ENCODE assay signal across 24 cellular contexts in the genomic region with DNA sequence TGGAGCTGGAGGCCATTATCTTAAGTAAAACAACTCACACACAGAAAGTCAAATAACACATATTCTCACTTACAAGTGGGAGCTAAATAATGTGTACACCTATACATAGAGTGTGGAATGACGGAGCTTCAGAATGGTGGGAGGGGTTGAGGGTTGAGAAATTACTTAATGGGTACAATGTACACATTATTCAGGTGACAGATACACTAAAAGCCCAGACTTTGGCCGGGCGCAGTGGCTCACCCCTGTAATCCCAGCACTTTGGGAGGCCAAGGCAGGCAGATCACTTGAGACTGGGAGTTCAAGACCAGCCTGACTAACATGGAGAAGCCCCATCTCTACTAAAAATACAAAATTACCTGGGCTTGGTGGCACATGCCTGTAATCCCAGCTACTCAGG. TPM values are rescaled to one million over a fixed set of nuclear protein-coding genes. Genes with fewer than 3 reads are reported as not detected.
A peak's percentile ranks its signal among the peaks of the same experiment; 100 is the strongest.
DNase-seq lines count a peak whose midpoint lies in the region; ATAC-seq and TF ChIP-seq lines count a peak whose summit lies in the region.
"Had no signal": no experiment of that assay in that cellular context is flagged by ENCODE, and none has a peak within 500 bp of the region (broad histone marks: within the 10 kb centered on the region; RNA-seq: fewer than 3 reads in every experiment).

No MANE protein-coding gene starts in this region.

- no peak overlapping the region for H3K4me3 Mint-ChIP-seq in activated CD4-positive, alpha-beta T cell treated with anti-CD3 and anti-CD28 coated beads, Interleukin-2, amount 10 ng/mL, durations not matched to agents 7 days and 5 days
- peak overlapping the region in 1 of 10 donors; percentile 22 for H3K4me3 Mint-ChIP-seq in naive thymus-derived CD8-positive, alpha-beta T cell

- no peak for TF ChIP-seq CTCF in coronary artery (IDR thresholded peaks at IDR 0.05)

- H2AFZ ChIP-seq in mesenchymal stem cell (ENCODE audit: low read depth, low read length), result no peak overlapping the region

- no peak overlapping the region for H2BK5ac ChIP-seq in mesenchymal stem cell (ENCODE audit: low read depth, low read length, poor library complexity, severe bottlenecking)

- CTCF ChIA-PET in activated CD4-positive, alpha-beta T cell treated with anti-CD3 and anti-CD28 coated beads, Interleukin-2, amount 10 ng/mL, durations not matched to agents 7 days and 5 days (lab: Charles Lee), result interaction anchor here (1.1 kb wide), 1 partner anchor 25 kb away, joined by 7 read pairs; the partner anchor contains the start of gene LRIG2

- H2BK15ac ChIP-seq in mesenchymal stem cell (ENCODE audit: low read depth, poor library complexity, severe bottlenecking), result no peak overlapping the region

- H3K36me3 Mint-ChIP-seq in activated CD4-positive, alpha-beta T cell treated with anti-CD3 and anti-CD28 coated beads, Interleukin-2, amount 10 ng/mL, durations not matched to agents 7 days and 5 days (ENCODE audit: low read depth), result no peaks in the 10 kb centered on the region
- no peaks in the 10 kb centered on the region for H3K36me3 Mint-ChIP-seq in naive thymus-derived CD8-positive, alpha-beta T cell
- H3K36me3 Mint-ChIP-seq: CD4-positive, CD25-positive, alpha-beta regulatory T cell had no signal

- 94% methylated on average over 3 of the region's 3 CpGs for WGBS in mesenchymal stem cell

- H3K4ac ChIP-seq in mesenchymal stem cell (ENCODE audit: low read depth in 1 of 2, low read length in 2 of 2), result no peak overlapping the region

- no peak overlapping the region for H3K18ac ChIP-seq in mesenchymal stem cell (ENCODE audit: low read depth in 1 of 2, low read length in 2 of 2)

- no peak overlapping the region for H4K8ac ChIP-seq in mesenchymal stem cell (ENCODE audit: low read length)

- H3K36me3 ChIP-seq in KOPT-K1 (ENCODE audit: insufficient read depth, low read length) (no peaks in the 10 kb centered on the region), mesenchymal stem cell (ENCODE audit: control insufficient read depth in 1 of 2, insufficient read depth in 2 of 2, low read depth in 1 of 2, low read length in 2 of 2) (no peaks in the 10 kb centered on the region)
- H3K36me3 ChIP-seq: SJSA1 had no signal

- POLR2A ChIA-PET in activated CD4-positive, alpha-beta T cell treated with anti-CD3 and anti-CD28 coated beads, Interleukin-2, amount 10 ng/mL, durations not matched to agents 7 days and 5 days (lab: Charles Lee), result no interaction called here
- POLR2A ChIA-PET in naive thymus-derived CD8-positive, alpha-beta T cell (lab: Charles Lee), result no interaction called here

- no peak overlapping the region for H2BK12ac ChIP-seq in mesenchymal stem cell (ENCODE audit: low read length in 2 of 2)

- H3K4me2 ChIP-seq in mesenchymal stem cell (ENCODE audit: low read length, poor library complexity, severe bottlenecking), result no peak overlapping the region

- peaks cover 9% of the 10 kb centered on the region for H3K4me1 ChIP-seq in mesenchymal stem cell (ENCODE audit: control insufficient read depth, insufficient read depth, low read depth, low read length)

- no peaks in the 10 kb centered on the region for H3K9me3 Mint-ChIP-seq in activated CD4-positive, alpha-beta T cell treated with anti-CD3 and anti-CD28 coated beads, Interleukin-2, amount 10 ng/mL, durations not matched to agents 7 days and 5 days
- no peaks in the 10 kb centered on the region for H3K9me3 Mint-ChIP-seq in naive thymus-derived CD8-positive, alpha-beta T cell

- H3K23ac ChIP-seq in mesenchymal stem cell (ENCODE audit: low read length in 2 of 2), result no peak overlapping the region

- no peak overlapping the region for H2BK120ac ChIP-seq in mesenchymal stem cell (ENCODE audit: low read depth, low read length)

- no peaks in the 10 kb centered on the region for H3K27me3 Mint-ChIP-seq in activated CD4-positive, alpha-beta T cell treated with anti-CD3 and anti-CD28 coated beads, Interleukin-2, amount 10 ng/mL, durations not matched to agents 7 days and 5 days
- H3K27me3 Mint-ChIP-seq in naive thymus-derived CD8-positive, alpha-beta T cell, result no peaks in the 10 kb centered on the region
- H3K27me3 Mint-ChIP-seq: CD4-positive, CD25-positive, alpha-beta regulatory T cell had no signal

- H4K91ac ChIP-seq in mesenchymal stem cell (ENCODE audit: low read length), result no peak overlapping the region

- H3K27ac ChIP-seq in KOPT-K1 (ENCODE audit: low read depth, low read length, poor library complexity, severe bottlenecking) (peak overlapping the region; percentile 94), coronary artery (no peak overlapping the region), mesenchymal stem cell (ENCODE audit: low read length, poor library complexity, severe bottlenecking) (no peak overlapping the region)
- H3K27ac ChIP-seq: HL-60, SJSA1 had no signal

- no peak for DNase-seq in activated CD4-positive, alpha-beta T cell treated with anti-CD3 and anti-CD28 coated beads, Interleukin-2, amount 10 ng/mL, durations not matched to agents 7 days and 5 days
- DNase-seq in activated CD4-positive, alpha-beta T cell treated with anti-CD3 and anti-CD28 coated beads, Interleukin-2, amount 50 U/mL, for 48 hours, result no peak
- DNase-seq in coronary artery (ENCODE audit: low spot score), result peak; percentile 50
- no peak for DNase-seq in naive thymus-derived CD8-positive, alpha-beta T cell
- DNase-seq in mesenchymal stem cell, result no peak
- DNase-seq: CD4-positive, CD25-positive, alpha-beta regulatory T cell; DMS53; Karpas-422; NCI-H1092; NCI-H1417 treated with DMSO at 0.1 percent for 48 hours; NCI-H1694 treated with DMSO at 0.1 percent for 48 hours; NCI-H2081 treated with DMSO at 0.1 percent for 48 hours; NCI-H2171; NCI-H226; NCI-H510A; NCI-H774; PC-3 had no signal

- no peak overlapping the region for H3K14ac ChIP-seq in mesenchymal stem cell (ENCODE audit: low read length in 2 of 2)

- H3K27me3 ChIP-seq in mesenchymal stem cell (ENCODE audit: control insufficient read depth in 1 of 2, insufficient read depth in 1 of 2, low read length in 2 of 2), result no peaks in the 10 kb centered on the region
- H3K27me3 ChIP-seq: SJSA1 had no signal

- H3K9me3 ChIP-seq in KOPT-K1 (ENCODE audit: insufficient read depth, low read length, poor library complexity, severe bottlenecking) (no peaks in the 10 kb centered on the region), mesenchymal stem cell (ENCODE audit: control insufficient read depth, low read length) (no peaks in the 10 kb centered on the region)
- H3K9me3 ChIP-seq: SJSA1 had no signal

- H3K4me3 ChIP-seq in coronary artery (no peak overlapping the region), mesenchymal stem cell (ENCODE audit: insufficient read depth in 1 of 2, low read depth in 1 of 2, low read length in 2 of 2) (no peak overlapping the region)
- H3K4me3 ChIP-seq: SJSA1 had no signal

- ATAC-seq in naive thymus-derived CD8-positive, alpha-beta T cell, result no peak
- ATAC-seq in GM21619 (IDR thresholded peaks at IDR 0.05; ENCODE audit: unreplicated experiment) (no peak), HG02623 (IDR thresholded peaks at IDR 0.05; ENCODE audit: unreplicated experiment) (no peak)
- ATAC-seq: HCT116, PC-3, Right ventricle myocardium inferior had no signal

- H3K4me1 Mint-ChIP-seq in activated CD4-positive, alpha-beta T cell treated with anti-CD3 and anti-CD28 coated beads, Interleukin-2, amount 10 ng/mL, durations not matched to agents 7 days and 5 days, result peaks cover 34% of the 10 kb centered on the region
- peaks cover 25 to 47% (median 38%) of the 10 kb centered on the region in 4 donors for H3K4me1 Mint-ChIP-seq in naive thymus-derived CD8-positive, alpha-beta T cell

- no peak overlapping the region for H3K9ac ChIP-seq in mesenchymal stem cell (ENCODE audit: low read length)

- peak overlapping the region; percentile 13 for H3K27ac Mint-ChIP-seq in activated CD4-positive, alpha-beta T cell treated with anti-CD3 and anti-CD28 coated beads, Interleukin-2, amount 10 ng/mL, durations not matched to agents 7 days and 5 days
- peak overlapping the region in 6 of 10 donors; percentile 2 to 68 (median 12) for H3K27ac Mint-ChIP-seq in naive thymus-derived CD8-positive, alpha-beta T cell

- H2AK5ac ChIP-seq in mesenchymal stem cell (ENCODE audit: low read length, severe bottlenecking), result no peak overlapping the region

- H3K79me1 ChIP-seq in mesenchymal stem cell (replicated peaks; ENCODE audit: low read length, poor library complexity, severe bottlenecking), result no peaks in the 10 kb centered on the region

RNA-seq across cellular contexts. Expression of gene LRIG2, which starts 24.9 kb away (rescaled TPM):
- total RNA-seq in activated CD4-positive, alpha-beta T cell treated with anti-CD3 and anti-CD28 coated beads, Interleukin-2, amount 10 ng/mL, durations not matched to agents 7 days and 5 days, result 10 to 100 TPM; 13.0 to 13.8 TPM
- 10 to 100 TPM; 22.7 to 23.7 TPM for total RNA-seq in naive thymus-derived CD8-positive, alpha-beta T cell
- polyA plus RNA-seq in naive thymus-derived CD8-positive, alpha-beta T cell, result 1 to 10 TPM; 2.4 to 8.1 (median 4.0) TPM
- polyA plus RNA-seq in mesenchymal stem cell (2013, experiment 1 of 2), result 4.5 TPM
- 4.3 TPM for polyA plus RNA-seq in mesenchymal stem cell (2013, experiment 2 of 2)
